ENCODE assay signal across 8 cellular contexts in genomic region chr16:29815032-29815721, GRCh38. TPM values are rescaled to one million over a fixed set of nuclear protein-coding genes. Genes with fewer than 3 reads are reported as not detected.
DNase-seq lines count a peak whose midpoint lies in the region; ATAC-seq, FAIRE-seq and TF ChIP-seq lines count a peak whose summit lies in the region.

No MANE protein-coding gene starts in this region.

- peaks cover 29% of the 10 kb centered on the region for H3K36me3 ChIP-seq in RWPE2 (ENCODE audit: low read depth)

- H3K4me1 Mint-ChIP-seq in type B pancreatic cell (ENCODE audit: unreplicated experiment) = peaks cover 41% of the 10 kb centered on the region

- no peaks in the 10 kb centered on the region for H3K27me3 ChIP-seq in RWPE2 (ENCODE audit: insufficient read depth, poor library complexity, severe bottlenecking)
- peaks cover 6% of the 10 kb centered on the region for H3K27me3 ChIP-seq in mononuclear cell (ENCODE audit: insufficient read depth, low read length)

- DNase-seq in NCI-H2196 (lab: John Stamatoyannopoulos, UW; ENCODE audit: unreplicated experiment) (peak; percentile 65), NCI-H2196 treated with DMSO at 0.1 percent for 48 hours (lab: John Stamatoyannopoulos, UW; ENCODE audit: unreplicated experiment) (no peak), RWPE2 (ENCODE audit: low spot score) (no peak), type B pancreatic cell (ENCODE audit: extremely low spot score, unreplicated experiment) (no peak), GM12892 (ENCODE audit: insufficient read length) (no peak), pons (ENCODE audit: low spot score) (no peak)

- TF ChIP-seq CTCF in RWPE2 (IDR thresholded peaks at IDR 0.05; ENCODE audit: poor library complexity, severe bottlenecking) = no peak
- TF ChIP-seq CTCF in type B pancreatic cell (conservative IDR thresholded peaks at IDR 0.05) = no peak

- H3K4me1 ChIP-seq in RWPE2 (ENCODE audit: insufficient read depth, poor library complexity, severe bottlenecking) (peaks cover 9% of the 10 kb centered on the region), mononuclear cell (ENCODE audit: insufficient read depth, low read length) (peaks cover 69% of the 10 kb centered on the region)

- H3K27me3 Mint-ChIP-seq in type B pancreatic cell = peaks cover 4% of the 10 kb centered on the region

- H3K4me3 ChIP-seq in RWPE2 (ENCODE audit: severe bottlenecking) = peak overlapping the region; percentile 57
- peak overlapping the region; percentile 88 for H3K4me3 ChIP-seq in mononuclear cell (ENCODE audit: low read length)

- FAIRE-seq in GM12892 (lab: Jason Lieb, UNC) = no peak

- ATAC-seq in RWPE2 (ENCODE audit: low read depth) = no peak

- H3K9me3 ChIP-seq in RWPE2 (ENCODE audit: severe bottlenecking) (no peaks in the 10 kb centered on the region), mononuclear cell (ENCODE audit: low read depth, low read length) (no peaks in the 10 kb centered on the region)

- peak overlapping the region; percentile 93 for H3K4me3 Mint-ChIP-seq in type B pancreatic cell

- H3K27ac Mint-ChIP-seq in type B pancreatic cell = peak overlapping the region; percentile 94

- peaks cover 8% of the 10 kb centered on the region for H3K36me3 Mint-ChIP-seq in type B pancreatic cell

- TF ChIP-seq POLR2A in GM12892 (IDR thresholded peaks at IDR 0.05; ENCODE audit: low read depth, low read length) = no peak

- H3K9me3 Mint-ChIP-seq in type B pancreatic cell = no peaks in the 10 kb centered on the region

- peak overlapping the region; percentile 79 for H3K27ac ChIP-seq in RWPE2 (ENCODE audit: poor library complexity, severe bottlenecking)
- H3K27ac ChIP-seq in cingulate gyrus (ENCODE audit: low read depth, low read length) = peak overlapping the region; percentile 85

RNA-seq across cellular contexts. Expression of gene PAGR1, which starts 0.8 kb away (rescaled TPM):
- 14.4 TPM for total RNA-seq in mononuclear cell
- total RNA-seq in type B pancreatic cell (ENCODE audit: low replicate concordance) = 25.5 and 33.5 TPM in 2 replicates
- 8.8 TPM for polyA plus RNA-seq in GM12892 (2012; ENCODE audit: missing spikeins)

RNA-seq across cellular contexts. Expression of gene PRRT2, which starts 3.2 kb away (rescaled TPM):
- total RNA-seq in mononuclear cell (0.52 TPM), type B pancreatic cell (ENCODE audit: low replicate concordance) (1.4 and 15.1 TPM in 2 replicates)
- 0.98 TPM for polyA plus RNA-seq in GM12892 (2012; ENCODE audit: missing spikeins)

RNA-seq across cellular contexts. Expression of gene MVP, which starts 5.1 kb away (rescaled TPM):
- total RNA-seq in mononuclear cell = 75.6 TPM
- total RNA-seq in type B pancreatic cell (ENCODE audit: low replicate concordance) = 27.4 and 46.3 TPM in 2 replicates
- 53.0 TPM for polyA plus RNA-seq in GM12892 (2012; ENCODE audit: missing spikeins)

RNA-seq across cellular contexts. Expression of gene MAZ, which starts 8.8 kb away (rescaled TPM):
- 132 TPM for total RNA-seq in mononuclear cell
- 207 and 294 TPM in 2 replicates for total RNA-seq in type B pancreatic cell (ENCODE audit: low replicate concordance)
- 133 TPM for polyA plus RNA-seq in GM12892 (2012; ENCODE audit: missing spikeins)

RNA-seq across cellular contexts. Expression of gene KIF22, which starts 24.6 kb away (rescaled TPM):
- 78.5 TPM for total RNA-seq in mononuclear cell
- 54.8 and 112 TPM in 2 replicates for total RNA-seq in type B pancreatic cell (ENCODE audit: low replicate concordance)
- 43.2 TPM for polyA plus RNA-seq in GM12892 (2012; ENCODE audit: missing spikeins)
